ENCODE assay signal across 7 cellular contexts in genomic region chr1:167554028-167554779, GRCh38. TPM values are rescaled to one million over a fixed set of nuclear protein-coding genes. Genes with fewer than 3 reads are reported as not detected.
DNase-seq lines count a peak whose midpoint lies in the region; ATAC-seq lines count a peak whose summit lies in the region.

No MANE protein-coding gene starts in this region.

- peak; percentile 27 for ATAC-seq in GM18870 (IDR thresholded peaks at IDR 0.05; ENCODE audit: unreplicated experiment)
- ATAC-seq in HG02642 (IDR thresholded peaks at IDR 0.05; ENCODE audit: poor library complexity, unreplicated experiment), result peak; percentile 15

- H3K4me1 ChIP-seq in SJSA1 (replicated peaks) (peaks cover 11% of the 10 kb centered on the region), rectal smooth muscle tissue (ENCODE audit: control insufficient read depth, insufficient read depth, low read length) (peaks cover 6% of the 10 kb centered on the region)

- H3K9me3 ChIP-seq in SJSA1 (replicated peaks), result no peaks in the 10 kb centered on the region

- H3K4me3 ChIP-seq in SJSA1 (peak overlapping the region; percentile 83), rectal smooth muscle tissue (ENCODE audit: low read length) (peak overlapping the region; percentile 83)

- H3K27me3 ChIP-seq in SJSA1 (replicated peaks) (no peaks in the 10 kb centered on the region), rectal smooth muscle tissue (ENCODE audit: control insufficient read depth, insufficient read depth, low read length) (no peaks in the 10 kb centered on the region)

- no peak overlapping the region for H3K9ac ChIP-seq in rectal smooth muscle tissue (ENCODE audit: low read length)

- H3K27ac ChIP-seq in SJSA1 (no peak overlapping the region), epithelial cell of prostate (peak overlapping the region; percentile 49), rectal smooth muscle tissue (ENCODE audit: low read depth, low read length) (peak overlapping the region; percentile 15)

- 0 out of 2 replicates have a peak, but pooled peaks cover 4% of the 10 kb centered on the region for H3K36me3 ChIP-seq in SJSA1
- no peaks in the 10 kb centered on the region for H3K36me3 ChIP-seq in rectal smooth muscle tissue (ENCODE audit: control insufficient read depth, insufficient read depth, low read length)

- DNase-seq in SJSA1 (ENCODE audit: low read depth in 1 of 2, low spot score in 2 of 2) (no peak), epithelial cell of prostate (ENCODE audit: low read depth, low spot score) (no peak), NCI-H446 (lab: John Stamatoyannopoulos, UW) (no peak), NCI-H187 (lab: John Stamatoyannopoulos, UW) (no peak)

RNA-seq across cellular contexts. Expression of gene CREG1, which starts 0.6 kb away (rescaled TPM):
- total RNA-seq in SJSA1 (2014; rRNA removed; shearing (Covaris generic)), result 46.2 and 54.7 TPM in 2 replicates

RNA-seq across cellular contexts. Expression of gene CD247, which starts 35.9 kb away (rescaled TPM):
- not detected in 2 replicates for total RNA-seq in SJSA1 (2014; rRNA removed; shearing (Covaris generic))
